1 cellular context compared by ENCODE assay signal in genomic region chr6:15331143-15331542, GRCh38.
TF ChIP-seq lines count a peak whose summit lies in the region.

No MANE protein-coding gene starts in this region.

TF ChIP-seq in HepG2, 621 proteins besides CTCF, POLR2A, EP300 and RAD21 (continued from another document and continues in another):
- TF ChIP-seq ATF6 (CRISPR knock-in tag; conservative IDR thresholded peaks at IDR 0.05) (no peak), DPF2 (CRISPR knock-in tag; IDR thresholded peaks at IDR 0.05; ENCODE audit: borderline replicate concordance, low read depth) (no peak), NRL (CRISPR knock-in tag; IDR thresholded peaks at IDR 0.05; ENCODE audit: borderline replicate concordance) (no peak), JDP2 (CRISPR knock-in tag; IDR thresholded peaks at IDR 0.05; ENCODE audit: borderline replicate concordance) (no peak), SALL2 (CRISPR knock-in tag; IDR thresholded peaks at IDR 0.05) (no peak), CHD4 (IDR thresholded peaks at IDR 0.05; ENCODE audit: borderline replicate concordance, low read length) (no peak), CHD2 (IDR thresholded peaks at IDR 0.05; ENCODE audit: low read depth, low read length) (no peak), NR2F6 (IDR thresholded peaks at IDR 0.05) (peak; percentile 86), NR2F6 (CRISPR knock-in tag; IDR thresholded peaks at IDR 0.05) (peak; percentile 94), KDM2A (CRISPR knock-in tag; IDR thresholded peaks at IDR 0.05; ENCODE audit: borderline replicate concordance, low read depth) (no peak), ZNF567 (CRISPR knock-in tag; IDR thresholded peaks at IDR 0.05; ENCODE audit: borderline replicate concordance) (no peak), FOXP1 (IDR thresholded peaks at IDR 0.05) (0 out of 2 replicates have a peak, but pooled peaks have one; percentile 15), FOXP1 (CRISPR knock-in tag; IDR thresholded peaks at IDR 0.05) (peak; percentile 74), MIXL1 (CRISPR knock-in tag; IDR thresholded peaks at IDR 0.05) (peak; percentile 26; the same call in 1 of the 2 replicates), NFKB2 (CRISPR knock-in tag; IDR thresholded peaks at IDR 0.05; ENCODE audit: borderline replicate concordance) (no peak), HMGA1 (CRISPR knock-in tag; conservative IDR thresholded peaks at IDR 0.05) (no peak), CREB1 (IDR thresholded peaks at IDR 0.05) (no peak), CREB1 (CRISPR knock-in tag; IDR thresholded peaks at IDR 0.05) (no peak), ZNF746 (CRISPR knock-in tag; IDR thresholded peaks at IDR 0.05) (no peak), FLYWCH1 (CRISPR knock-in tag; IDR thresholded peaks at IDR 0.05) (no peak), ZNF512 (CRISPR knock-in tag; IDR thresholded peaks at IDR 0.05) (no peak), MTERF4 (CRISPR knock-in tag; IDR thresholded peaks at IDR 0.05) (no peak), HES4 (CRISPR knock-in tag; IDR thresholded peaks at IDR 0.05; ENCODE audit: borderline replicate concordance) (no peak), ZNF709 (CRISPR knock-in tag; IDR thresholded peaks at IDR 0.05) (no peak), ZBTB42 (CRISPR knock-in tag; IDR thresholded peaks at IDR 0.05) (no peak), ZFYVE20 (CRISPR knock-in tag; IDR thresholded peaks at IDR 0.05; ENCODE audit: borderline replicate concordance, low read depth) (no peak), ZNF446 (CRISPR knock-in tag; IDR thresholded peaks at IDR 0.05) (no peak), SNRNP70 (IDR thresholded peaks at IDR 0.05; ENCODE audit: low read depth, low read length) (no peak), ZBTB7B (CRISPR knock-in tag; IDR thresholded peaks at IDR 0.05) (no peak), ZNF629 (CRISPR knock-in tag; conservative IDR thresholded peaks at IDR 0.05) (no peak), MAFF (IDR thresholded peaks at IDR 0.05; ENCODE audit: low read depth, low read length) (no peak), FOSL1 (CRISPR knock-in tag; IDR thresholded peaks at IDR 0.05; ENCODE audit: borderline replicate concordance) (peak; percentile 91), TEAD2 (CRISPR knock-in tag; IDR thresholded peaks at IDR 0.05) (no peak), SMAD9 (CRISPR knock-in tag; IDR thresholded peaks at IDR 0.05) (no peak), TCF7L2 (IDR thresholded peaks at IDR 0.05; ENCODE audit: low read depth, low read length) (no peak), THAP11 (CRISPR knock-in tag; IDR thresholded peaks at IDR 0.05) (no peak), ZSCAN12 (CRISPR knock-in tag; IDR thresholded peaks at IDR 0.05) (no peak), TEAD3 (CRISPR knock-in tag; optimal IDR thresholded peaks at IDR 0.05; ENCODE audit: borderline replicate concordance) (no peak), GLI4 (CRISPR knock-in tag; IDR thresholded peaks at IDR 0.05; ENCODE audit: borderline replicate concordance) (no peak), ZNF230 (CRISPR knock-in tag; IDR thresholded peaks at IDR 0.05) (no peak), ZNF326 (CRISPR knock-in tag; IDR thresholded peaks at IDR 0.05; ENCODE audit: borderline replicate concordance) (no peak), NAIF1 (CRISPR knock-in tag; IDR thresholded peaks at IDR 0.05; ENCODE audit: borderline replicate concordance) (no peak), NPAS2 (CRISPR knock-in tag; IDR thresholded peaks at IDR 0.05; ENCODE audit: borderline replicate concordance) (no peak), ATM (IDR thresholded peaks at IDR 0.05; ENCODE audit: borderline replicate concordance) (no peak), NFE2L1 (CRISPR knock-in tag; IDR thresholded peaks at IDR 0.05; ENCODE audit: borderline replicate concordance) (no peak), FOXA1 (IDR thresholded peaks at IDR 0.05) (no peak), FOXA1 (CRISPR knock-in tag; IDR thresholded peaks at IDR 0.05) (no peak)
- TF ChIP-seq, protein P1, sequence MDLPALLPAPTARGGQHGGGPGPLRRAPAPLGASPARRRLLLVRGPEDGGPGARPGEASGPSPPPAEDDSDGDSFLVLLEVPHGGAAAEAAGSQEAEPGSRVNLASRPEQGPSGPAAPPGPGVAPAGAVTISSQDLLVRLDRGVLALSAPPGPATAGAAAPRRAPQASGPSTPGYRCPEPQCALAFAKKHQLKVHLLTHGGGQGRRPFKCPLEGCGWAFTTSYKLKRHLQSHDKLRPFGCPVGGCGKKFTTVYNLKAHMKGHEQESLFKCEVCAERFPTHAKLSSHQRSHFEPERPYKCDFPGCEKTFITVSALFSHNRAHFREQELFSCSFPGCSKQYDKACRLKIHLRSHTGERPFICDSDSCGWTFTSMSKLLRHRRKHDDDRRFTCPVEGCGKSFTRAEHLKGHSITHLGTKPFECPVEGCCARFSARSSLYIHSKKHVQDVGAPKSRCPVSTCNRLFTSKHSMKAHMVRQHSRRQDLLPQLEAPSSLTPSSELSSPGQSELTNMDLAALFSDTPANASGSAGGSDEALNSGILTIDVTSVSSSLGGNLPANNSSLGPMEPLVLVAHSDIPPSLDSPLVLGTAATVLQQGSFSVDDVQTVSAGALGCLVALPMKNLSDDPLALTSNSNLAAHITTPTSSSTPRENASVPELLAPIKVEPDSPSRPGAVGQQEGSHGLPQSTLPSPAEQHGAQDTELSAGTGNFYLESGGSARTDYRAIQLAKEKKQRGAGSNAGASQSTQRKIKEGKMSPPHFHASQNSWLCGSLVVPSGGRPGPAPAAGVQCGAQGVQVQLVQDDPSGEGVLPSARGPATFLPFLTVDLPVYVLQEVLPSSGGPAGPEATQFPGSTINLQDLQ (CRISPR knock-in tag; IDR thresholded peaks at IDR 0.05): no peak
- TF ChIP-seq, protein P2, sequence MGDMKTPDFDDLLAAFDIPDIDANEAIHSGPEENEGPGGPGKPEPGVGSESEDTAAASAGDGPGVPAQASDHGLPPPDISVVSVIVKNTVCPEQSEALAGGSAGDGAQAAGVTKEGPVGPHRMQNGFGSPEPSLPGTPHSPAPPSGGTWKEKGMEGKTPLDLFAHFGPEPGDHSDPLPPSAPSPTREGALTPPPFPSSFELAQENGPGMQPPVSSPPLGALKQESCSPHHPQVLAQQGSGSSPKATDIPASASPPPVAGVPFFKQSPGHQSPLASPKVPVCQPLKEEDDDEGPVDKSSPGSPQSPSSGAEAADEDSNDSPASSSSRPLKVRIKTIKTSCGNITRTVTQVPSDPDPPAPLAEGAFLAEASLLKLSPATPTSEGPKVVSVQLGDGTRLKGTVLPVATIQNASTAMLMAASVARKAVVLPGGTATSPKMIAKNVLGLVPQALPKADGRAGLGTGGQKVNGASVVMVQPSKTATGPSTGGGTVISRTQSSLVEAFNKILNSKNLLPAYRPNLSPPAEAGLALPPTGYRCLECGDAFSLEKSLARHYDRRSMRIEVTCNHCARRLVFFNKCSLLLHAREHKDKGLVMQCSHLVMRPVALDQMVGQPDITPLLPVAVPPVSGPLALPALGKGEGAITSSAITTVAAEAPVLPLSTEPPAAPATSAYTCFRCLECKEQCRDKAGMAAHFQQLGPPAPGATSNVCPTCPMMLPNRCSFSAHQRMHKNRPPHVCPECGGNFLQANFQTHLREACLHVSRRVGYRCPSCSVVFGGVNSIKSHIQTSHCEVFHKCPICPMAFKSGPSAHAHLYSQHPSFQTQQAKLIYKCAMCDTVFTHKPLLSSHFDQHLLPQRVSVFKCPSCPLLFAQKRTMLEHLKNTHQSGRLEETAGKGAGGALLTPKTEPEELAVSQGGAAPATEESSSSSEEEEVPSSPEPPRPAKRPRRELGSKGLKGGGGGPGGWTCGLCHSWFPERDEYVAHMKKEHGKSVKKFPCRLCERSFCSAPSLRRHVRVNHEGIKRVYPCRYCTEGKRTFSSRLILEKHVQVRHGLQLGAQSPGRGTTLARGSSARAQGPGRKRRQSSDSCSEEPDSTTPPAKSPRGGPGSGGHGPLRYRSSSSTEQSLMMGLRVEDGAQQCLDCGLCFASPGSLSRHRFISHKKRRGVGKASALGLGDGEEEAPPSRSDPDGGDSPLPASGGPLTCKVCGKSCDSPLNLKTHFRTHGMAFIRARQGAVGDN (CRISPR knock-in tag; IDR thresholded peaks at IDR 0.05): no peak
- TF ChIP-seq, protein P3, sequence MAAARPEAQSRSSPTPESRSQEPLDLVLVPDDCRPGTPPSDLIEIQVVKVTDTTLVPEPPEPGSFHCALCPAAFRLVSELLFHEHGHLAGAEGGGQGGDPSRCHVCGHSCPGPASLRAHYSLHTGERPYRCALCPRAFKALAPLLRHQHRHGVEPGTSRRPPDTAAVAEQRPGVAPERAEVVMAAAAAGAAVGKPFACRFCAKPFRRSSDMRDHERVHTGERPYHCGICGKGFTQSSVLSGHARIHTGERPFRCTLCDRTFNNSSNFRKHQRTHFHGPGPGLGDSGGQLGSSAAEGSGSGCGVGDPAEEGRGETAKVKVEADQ (CRISPR knock-in tag; IDR thresholded peaks at IDR 0.05; ENCODE audit: borderline replicate concordance): no peak
- TF ChIP-seq, protein P4, sequence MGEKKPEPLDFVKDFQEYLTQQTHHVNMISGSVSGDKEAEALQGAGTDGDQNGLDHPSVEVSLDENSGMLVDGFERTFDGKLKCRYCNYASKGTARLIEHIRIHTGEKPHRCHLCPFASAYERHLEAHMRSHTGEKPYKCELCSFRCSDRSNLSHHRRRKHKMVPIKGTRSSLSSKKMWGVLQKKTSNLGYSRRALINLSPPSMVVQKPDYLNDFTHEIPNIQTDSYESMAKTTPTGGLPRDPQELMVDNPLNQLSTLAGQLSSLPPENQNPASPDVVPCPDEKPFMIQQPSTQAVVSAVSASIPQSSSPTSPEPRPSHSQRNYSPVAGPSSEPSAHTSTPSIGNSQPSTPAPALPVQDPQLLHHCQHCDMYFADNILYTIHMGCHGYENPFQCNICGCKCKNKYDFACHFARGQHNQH (CRISPR knock-in tag; IDR thresholded peaks at IDR 0.05): no peak
- TF ChIP-seq, protein P5, sequence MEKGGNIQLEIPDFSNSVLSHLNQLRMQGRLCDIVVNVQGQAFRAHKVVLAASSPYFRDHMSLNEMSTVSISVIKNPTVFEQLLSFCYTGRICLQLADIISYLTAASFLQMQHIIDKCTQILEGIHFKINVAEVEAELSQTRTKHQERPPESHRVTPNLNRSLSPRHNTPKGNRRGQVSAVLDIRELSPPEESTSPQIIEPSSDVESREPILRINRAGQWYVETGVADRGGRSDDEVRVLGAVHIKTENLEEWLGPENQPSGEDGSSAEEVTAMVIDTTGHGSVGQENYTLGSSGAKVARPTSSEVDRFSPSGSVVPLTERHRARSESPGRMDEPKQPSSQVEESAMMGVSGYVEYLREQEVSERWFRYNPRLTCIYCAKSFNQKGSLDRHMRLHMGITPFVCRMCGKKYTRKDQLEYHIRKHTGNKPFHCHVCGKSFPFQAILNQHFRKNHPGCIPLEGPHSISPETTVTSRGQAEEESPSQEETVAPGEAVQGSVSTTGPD (CRISPR knock-in tag; IDR thresholded peaks at IDR 0.05): no peak
- TF ChIP-seq, protein P6, sequence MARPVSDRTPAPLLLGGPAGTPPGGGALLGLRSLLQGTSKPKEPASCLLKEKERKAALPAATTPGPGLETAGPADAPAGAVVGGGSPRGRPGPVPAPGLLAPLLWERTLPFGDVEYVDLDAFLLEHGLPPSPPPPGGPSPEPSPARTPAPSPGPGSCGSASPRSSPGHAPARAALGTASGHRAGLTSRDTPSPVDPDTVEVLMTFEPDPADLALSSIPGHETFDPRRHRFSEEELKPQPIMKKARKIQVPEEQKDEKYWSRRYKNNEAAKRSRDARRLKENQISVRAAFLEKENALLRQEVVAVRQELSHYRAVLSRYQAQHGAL (CRISPR knock-in tag; IDR thresholded peaks at IDR 0.05; ENCODE audit: not compliant biosample characterization): no peak
